In genomic region chr3:197298858-197299854, GRCh38 we compare ENCODE assay signal across 7 cellular contexts. TPM values are rescaled to one million over a fixed set of nuclear protein-coding genes. Genes with fewer than 3 reads are reported as not detected.
DNase-seq lines count a peak whose midpoint lies in the region; ATAC-seq, FAIRE-seq and TF ChIP-seq lines count a peak whose summit lies in the region.

No MANE protein-coding gene starts in this region.

- intact Hi-C loops in breast epithelium (cut with DNase I; ENCODE audit: low total_unique reads) = no loop called here
- intact Hi-C loops in kidney (cut with DNase I) = no loop called here

- H3K4me1 ChIP-seq in breast epithelium (peaks cover 0 to 12% of the 10 kb centered on the region in 2 donors), kidney (ENCODE audit: control insufficient read depth in 1 of 2, insufficient read depth in 1 of 2, low read depth in 1 of 2, low read length in 2 of 2) (peaks cover 5 to 9% of the 10 kb centered on the region in 2 donors)

- ATAC-seq in GM18502 (IDR thresholded peaks at IDR 0.05; ENCODE audit: poor library complexity, unreplicated experiment) (peak; percentile 27), SK-N-SH treated with all-trans-retinoic acid at 6 μM for 48 hours (peak; percentile 21), GM21390 (IDR thresholded peaks at IDR 0.05; ENCODE audit: unreplicated experiment) (no peak)

- no peak for FAIRE-seq in kidney (lab: Jason Lieb, UNC)

- peak; percentile 58 for DNase-seq in HPDE6-E6E7 (ENCODE audit: extremely low spot score)
- DNase-seq in breast epithelium (ENCODE audit: low spot score in 2 of 2) = peak in 1 of 2 donors; percentile 56
- DNase-seq in kidney = peak; percentile 84
- DNase-seq in stimulated activated CD4-positive, alpha-beta T cell treated with anti-CD3 and anti-CD28 coated beads, Interleukin-12 subunit alpha, Interleukin-12 subunit beta, amount 100 ng/mL, for 4 hours = peak; percentile 15

- H3K36me3 ChIP-seq in breast epithelium = no peaks in the 10 kb centered on the region
- H3K36me3 ChIP-seq in kidney (ENCODE audit: control insufficient read depth in 1 of 2, insufficient read depth in 2 of 2, low read length in 2 of 2) = peaks cover 0 to 4% of the 10 kb centered on the region in 2 donors

- TF ChIP-seq CTCF in breast epithelium (IDR thresholded peaks at IDR 0.05) = no peak
- TF ChIP-seq CTCF in kidney (IDR thresholded peaks at IDR 0.05; ENCODE audit: borderline replicate concordance, extremely low read depth, insufficient read depth) = no peak

- no peak for TF ChIP-seq POLR2A in breast epithelium (IDR thresholded peaks at IDR 0.05)

- H3K4me3 ChIP-seq in breast epithelium (peak overlapping the region; percentile 82 to 97 (median 88)), kidney (ENCODE audit: low read length in 2 of 2) (peak overlapping the region; percentile 82 to 88)

- H3K9me3 ChIP-seq in breast epithelium (no peaks in the 10 kb centered on the region), kidney (ENCODE audit: control insufficient read depth in 1 of 2, low read length in 2 of 2) (no peaks in the 10 kb centered on the region)

- H3K27ac ChIP-seq in breast epithelium (peak overlapping the region; percentile 96 to 98), kidney (ENCODE audit: low read depth in 2 of 2, low read length in 2 of 2) (peak overlapping the region; percentile 62 to 71)

- no peaks in the 10 kb centered on the region for H3K27me3 ChIP-seq in breast epithelium

- H3K9ac ChIP-seq in kidney (ENCODE audit: low read length in 2 of 2) = peak overlapping the region; percentile 8 to 72

TF ChIP-seq in SK-N-SH treated with all-trans-retinoic acid at 6 μM for 48 hours, 23 proteins besides CTCF, POLR2A, EP300 and RAD21:
- no peak for TF ChIP-seq CSDC2 (CRISPR knock-in tag; IDR thresholded peaks at IDR 0.05)
- no peak for TF ChIP-seq ZNF565 (CRISPR knock-in tag; conservative IDR thresholded peaks at IDR 0.05; ENCODE audit: low read depth)
- TF ChIP-seq TCF4 (CRISPR knock-in tag; IDR thresholded peaks at IDR 0.05; ENCODE audit: borderline replicate concordance) = no peak
- no peak for TF ChIP-seq POU6F1 (CRISPR knock-in tag; IDR thresholded peaks at IDR 0.05; ENCODE audit: borderline replicate concordance, low read depth)
- TF ChIP-seq SNAI2 (CRISPR knock-in tag; IDR thresholded peaks at IDR 0.05) = no peak
- no peak for TF ChIP-seq ARNTL (CRISPR knock-in tag; IDR thresholded peaks at IDR 0.05; ENCODE audit: borderline replicate concordance, low read depth)
- TF ChIP-seq BACH2 (CRISPR knock-in tag; IDR thresholded peaks at IDR 0.05; ENCODE audit: borderline replicate concordance) = no peak
- TF ChIP-seq, protein P1, sequence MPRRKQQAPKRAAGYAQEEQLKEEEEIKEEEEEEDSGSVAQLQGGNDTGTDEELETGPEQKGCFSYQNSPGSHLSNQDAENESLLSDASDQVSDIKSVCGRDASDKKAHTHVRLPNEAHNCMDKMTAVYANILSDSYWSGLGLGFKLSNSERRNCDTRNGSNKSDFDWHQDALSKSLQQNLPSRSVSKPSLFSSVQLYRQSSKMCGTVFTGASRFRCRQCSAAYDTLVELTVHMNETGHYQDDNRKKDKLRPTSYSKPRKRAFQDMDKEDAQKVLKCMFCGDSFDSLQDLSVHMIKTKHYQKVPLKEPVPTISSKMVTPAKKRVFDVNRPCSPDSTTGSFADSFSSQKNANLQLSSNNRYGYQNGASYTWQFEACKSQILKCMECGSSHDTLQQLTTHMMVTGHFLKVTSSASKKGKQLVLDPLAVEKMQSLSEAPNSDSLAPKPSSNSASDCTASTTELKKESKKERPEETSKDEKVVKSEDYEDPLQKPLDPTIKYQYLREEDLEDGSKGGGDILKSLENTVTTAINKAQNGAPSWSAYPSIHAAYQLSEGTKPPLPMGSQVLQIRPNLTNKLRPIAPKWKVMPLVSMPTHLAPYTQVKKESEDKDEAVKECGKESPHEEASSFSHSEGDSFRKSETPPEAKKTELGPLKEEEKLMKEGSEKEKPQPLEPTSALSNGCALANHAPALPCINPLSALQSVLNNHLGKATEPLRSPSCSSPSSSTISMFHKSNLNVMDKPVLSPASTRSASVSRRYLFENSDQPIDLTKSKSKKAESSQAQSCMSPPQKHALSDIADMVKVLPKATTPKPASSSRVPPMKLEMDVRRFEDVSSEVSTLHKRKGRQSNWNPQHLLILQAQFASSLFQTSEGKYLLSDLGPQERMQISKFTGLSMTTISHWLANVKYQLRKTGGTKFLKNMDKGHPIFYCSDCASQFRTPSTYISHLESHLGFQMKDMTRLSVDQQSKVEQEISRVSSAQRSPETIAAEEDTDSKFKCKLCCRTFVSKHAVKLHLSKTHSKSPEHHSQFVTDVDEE (CRISPR knock-in tag; IDR thresholded peaks at IDR 0.05) = no peak
- no peak for TF ChIP-seq CSRNP3 (CRISPR knock-in tag; IDR thresholded peaks at IDR 0.05)
- TF ChIP-seq ZFP30 (CRISPR knock-in tag; IDR thresholded peaks at IDR 0.05) = no peak
- no peak for TF ChIP-seq CREB5 (CRISPR knock-in tag; IDR thresholded peaks at IDR 0.05; ENCODE audit: low read depth)
- no peak for TF ChIP-seq PPARA (CRISPR knock-in tag; IDR thresholded peaks at IDR 0.05; ENCODE audit: borderline replicate concordance)
- no peak for TF ChIP-seq GLIS3 (CRISPR knock-in tag; IDR thresholded peaks at IDR 0.05)
- no peak for TF ChIP-seq TOX (CRISPR knock-in tag; IDR thresholded peaks at IDR 0.05; ENCODE audit: borderline replicate concordance)
- no peak for TF ChIP-seq ISL1 (CRISPR knock-in tag; IDR thresholded peaks at IDR 0.05)

RNA-seq across cellular contexts. Expression of gene DLG1, which starts 0.7 kb away (rescaled TPM):
- 100 to 1,000 TPM in 1 of 3 donors, 10 to 100 TPM in 2; 76.0 to 100 (median 76.7) TPM for total RNA-seq in breast epithelium
- total RNA-seq in kidney = 101 TPM
- polyA plus RNA-seq in kidney (ENCODE audit: insufficient read depth, low read depth, low replicate concordance) = 19.4 TPM
